Comparison of ENCODE assay signal across 22 cellular contexts in the genomic region with DNA sequence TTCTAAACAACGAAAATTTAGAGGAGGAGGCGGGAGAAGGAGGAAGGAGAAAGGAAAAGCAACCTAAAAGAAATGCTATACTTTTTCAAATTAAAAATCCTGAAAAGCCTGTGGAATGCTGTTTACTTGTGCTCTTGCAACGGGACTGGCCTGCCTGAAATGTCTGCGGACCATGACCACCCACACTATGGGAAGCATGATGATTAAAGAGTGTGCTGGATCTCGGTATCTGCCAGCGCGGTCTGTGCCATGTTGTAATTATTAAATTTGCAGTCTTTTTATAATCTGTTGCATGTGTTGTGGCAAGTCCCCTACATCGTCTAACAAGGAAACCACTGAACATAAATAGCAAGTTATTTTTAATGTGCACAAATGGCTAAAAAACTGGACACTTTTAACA.
DNase-seq lines count a peak whose midpoint lies in the region; ATAC-seq, FAIRE-seq and TF ChIP-seq lines count a peak whose summit lies in the region.
"Had no signal": no experiment of that assay in that cellular context is flagged by ENCODE, and none has a peak within 500 bp of the region (broad histone marks: within the 10 kb centered on the region; RNA-seq: fewer than 3 reads in every experiment).

No MANE protein-coding gene starts in this region.

- POLR2A ChIA-PET in PC-3 (lab: Charles Lee; ENCODE audit: unreplicated experiment), result no interaction called here

- H3K4me1 Mint-ChIP-seq in astrocyte (ENCODE audit: low read depth, unreplicated experiment) (peaks cover 2% of the 10 kb centered on the region), glutamatergic neuron (ENCODE audit: low read depth, unreplicated experiment) (peaks cover 2% of the 10 kb centered on the region)
- H3K4me1 Mint-ChIP-seq: central memory CD8-positive, alpha-beta T cell had no signal

- H3K4me3 Mint-ChIP-seq in astrocyte (ENCODE audit: unreplicated experiment), result no peak overlapping the region
- H3K4me3 Mint-ChIP-seq in glutamatergic neuron (ENCODE audit: unreplicated experiment), result no peak overlapping the region
- H3K4me3 Mint-ChIP-seq: activated CD4-positive, alpha-beta T cell treated with anti-CD3 and anti-CD28 coated beads for 36 hours; activated naive CD8-positive, alpha-beta T cell; activated T-cell treated with anti-CD3 and anti-CD28 coated beads, Interleukin-2, amount 50 U/mL, for 24 hours; central memory CD8-positive, alpha-beta T cell had no signal

- H3K36me3 Mint-ChIP-seq in astrocyte (ENCODE audit: low read depth, unreplicated experiment) (no peaks in the 10 kb centered on the region), glutamatergic neuron (ENCODE audit: unreplicated experiment) (no peaks in the 10 kb centered on the region)

- H2AFZ ChIP-seq in GM23248, result peak overlapping the region; percentile 12; the same call in 1 of the 2 replicates
- no peak overlapping the region for H2AFZ ChIP-seq in astrocyte (ENCODE audit: low read depth, low read length)
- H2AFZ ChIP-seq in PC-3 (ENCODE audit: low read length), result no peak overlapping the region

- H3K27me3 Mint-ChIP-seq in astrocyte (ENCODE audit: low read depth, unreplicated experiment) (no peaks in the 10 kb centered on the region), glutamatergic neuron (ENCODE audit: unreplicated experiment) (peaks cover 2% of the 10 kb centered on the region)
- H3K27me3 Mint-ChIP-seq: activated CD4-positive, alpha-beta T cell treated with anti-CD3 and anti-CD28 coated beads for 36 hours; activated naive CD8-positive, alpha-beta T cell; activated T-cell treated with anti-CD3 and anti-CD28 coated beads, Interleukin-2, amount 50 U/mL, for 24 hours; central memory CD8-positive, alpha-beta T cell had no signal

- H3K4me1 ChIP-seq in GM23248 (ENCODE audit: insufficient read depth) (no peaks in the 10 kb centered on the region), astrocyte (ENCODE audit: insufficient read depth, low read length) (no peaks in the 10 kb centered on the region), PC-3 (ENCODE audit: insufficient read depth, low read length) (no peaks in the 10 kb centered on the region)
- H3K4me1 ChIP-seq: right lobe of liver had no signal

- TF ChIP-seq CTCF in astrocyte (IDR thresholded peaks at IDR 0.05; ENCODE audit: insufficient read depth, low read depth, low read length) (no peak), glutamatergic neuron (IDR thresholded peaks at IDR 0.05; ENCODE audit: partially characterized antibody, unreplicated experiment) (no peak), PC-3 (conservative IDR thresholded peaks at IDR 0.05; ENCODE audit: low read depth, low read length) (no peak)

- H3K36me3 ChIP-seq in GM23248 (ENCODE audit: low read depth) (no peaks in the 10 kb centered on the region), astrocyte (ENCODE audit: insufficient read depth, low read length) (no peaks in the 10 kb centered on the region), PC-3 (ENCODE audit: low read depth, low read length) (no peaks in the 10 kb centered on the region)
- H3K36me3 ChIP-seq: right lobe of liver, thoracic aorta had no signal

- no peak for FAIRE-seq in astrocyte (lab: Jason Lieb, UNC)
- FAIRE-seq: A204.1, keratinocyte had no signal

- BruUV-seq in PC-3 (replicated peaks; lab: Mats Ljungman, UMichigan), result no TSS peak

- H4K20me1 ChIP-seq in GM23248 (ENCODE audit: insufficient read depth) (no peaks in the 10 kb centered on the region), astrocyte (ENCODE audit: insufficient read depth, low read length) (no peaks in the 10 kb centered on the region), PC-3 (ENCODE audit: low read length) (no peaks in the 10 kb centered on the region)

- peak; percentile 57 for DNase-seq in AG08395 (ENCODE audit: low spot score)
- peak; percentile 42 for DNase-seq in GM23248
- peak; percentile 26 for DNase-seq in astrocyte (ENCODE audit: low read depth)
- DNase-seq in kidney glomerular epithelial cell (lab: John Stamatoyannopoulos, UW), result peak; percentile 40
- DNase-seq in HuH-7 (ENCODE audit: low spot score), result no peak
- no peak for DNase-seq in activated CD4-positive, alpha-beta T cell treated with anti-CD3 and anti-CD28 coated beads for 48 hours
- no peak for DNase-seq in glutamatergic neuron
- no peak for DNase-seq in PC-3
- DNase-seq: activated CD4-positive, alpha-beta T cell treated with anti-CD3 and anti-CD28 coated beads for 36 hours; activated T-cell treated with anti-CD3 and anti-CD28 coated beads, Interleukin-2, amount 50 U/mL, for 24 hours; head of caudate nucleus; NCI-H1417 treated with DMSO at 0.1 percent for 48 hours; NK-92 treated with Interleukin-12 subunit alpha and Interleukin-12 subunit beta, amount 100 ng/mL, for 24 hours; right lobe of liver; stimulated activated CD4-positive, alpha-beta T cell treated with anti-CD3 and anti-CD28 coated beads, Interleukin-4, amount 100 ng/mL, for 4 hours; T1000 had no signal

- H3F3A ChIP-seq in GM23248 (ENCODE audit: insufficient read depth), result no peaks in the 10 kb centered on the region
- H3F3A ChIP-seq in PC-3 (ENCODE audit: low read length, unreplicated experiment), result no peaks in the 10 kb centered on the region

- in situ Hi-C loops in GM23248 (cut with MboI), result no loop called here

- no peaks in the 10 kb centered on the region for H3K9me2 ChIP-seq in GM23248 (ENCODE audit: insufficient read depth)
- H3K9me2 ChIP-seq in PC-3 (replicated peaks; ENCODE audit: low read length), result no peaks in the 10 kb centered on the region

- H3K79me2 ChIP-seq in GM23248 (ENCODE audit: insufficient read depth) (no peaks in the 10 kb centered on the region), astrocyte (ENCODE audit: insufficient read depth, low read length) (no peaks in the 10 kb centered on the region), PC-3 (ENCODE audit: low read length) (no peaks in the 10 kb centered on the region)

- no peaks in the 10 kb centered on the region for H3K9me3 ChIP-seq in GM23248 (ENCODE audit: low read depth)
- no peaks in the 10 kb centered on the region for H3K9me3 ChIP-seq in astrocyte (ENCODE audit: insufficient read depth, low read depth, low read length)
- no peaks in the 10 kb centered on the region for H3K9me3 ChIP-seq in PC-3 (ENCODE audit: low read length)
- H3K9me3 ChIP-seq: right lobe of liver, thoracic aorta had no signal

- H3K4me2 ChIP-seq in GM23248 (ENCODE audit: unreplicated experiment) (no peak overlapping the region), astrocyte (ENCODE audit: low read length) (peak overlapping the region; percentile 9), PC-3 (ENCODE audit: low read length) (no peak overlapping the region)

- H3K27ac ChIP-seq in GM23248, result no peak overlapping the region
- no peak overlapping the region for H3K27ac ChIP-seq in astrocyte (ENCODE audit: low read depth, low read length)
- H3K27ac ChIP-seq in PC-3 (ENCODE audit: low read length), result no peak overlapping the region
- H3K27ac ChIP-seq: KMS-11, right lobe of liver, thoracic aorta had no signal

- WGBS in GM23248 (ENCODE audit: low coverage in 1 of 2, low lambda C conversion rate in 2 of 2, missing lambda C conversion rate in 2 of 2), 2 experiments, result 37 to 49% methylated on average over 8 of the region's 8 CpGs

- CTCF ChIA-PET in PC-3 (lab: Charles Lee), result interaction anchor here (0.5 kb wide), 1 partner anchor 604 kb away, joined by 23 read pairs; no protein-coding TSS in a partner anchor

- H3K4me3 ChIP-seq in GM23248 (no peak overlapping the region), astrocyte (ENCODE audit: insufficient read depth, low read depth, low read length) (no peak overlapping the region), PC-3 (ENCODE audit: low read length) (no peak overlapping the region)
- H3K4me3 ChIP-seq: right lobe of liver, thoracic aorta had no signal

- H3K9ac ChIP-seq in GM23248 (no peak overlapping the region), astrocyte (ENCODE audit: low read length) (no peak overlapping the region), PC-3 (ENCODE audit: low read length) (no peak overlapping the region)
- H3K9ac ChIP-seq: KMS-11 had no signal

- intact Hi-C loops in PC-3 (cut with micrococcal nuclease), result no loop called here

- H3K9me3 Mint-ChIP-seq in astrocyte (ENCODE audit: unreplicated experiment) (no peaks in the 10 kb centered on the region), glutamatergic neuron (ENCODE audit: unreplicated experiment) (no peaks in the 10 kb centered on the region)
- H3K9me3 Mint-ChIP-seq: activated T-cell treated with anti-CD3 and anti-CD28 coated beads, Interleukin-2, amount 50 U/mL, for 24 hours; central memory CD8-positive, alpha-beta T cell had no signal

- no peak overlapping the region for H3K27ac Mint-ChIP-seq in astrocyte (ENCODE audit: unreplicated experiment)
- H3K27ac Mint-ChIP-seq in glutamatergic neuron (ENCODE audit: unreplicated experiment), result no peak overlapping the region
- H3K27ac Mint-ChIP-seq: activated CD4-positive, alpha-beta T cell treated with anti-CD3 and anti-CD28 coated beads for 36 hours; activated naive CD8-positive, alpha-beta T cell; activated T-cell treated with anti-CD3 and anti-CD28 coated beads, Interleukin-2, amount 50 U/mL, for 24 hours had no signal

- H3K27me3 ChIP-seq in GM23248 (replicated peaks; ENCODE audit: insufficient read depth), result no peaks in the 10 kb centered on the region
- H3K27me3 ChIP-seq in astrocyte (ENCODE audit: insufficient read depth, low read length), result no peaks in the 10 kb centered on the region
- H3K27me3 ChIP-seq in PC-3 (ENCODE audit: low read length), result no peaks in the 10 kb centered on the region
- H3K27me3 ChIP-seq: right lobe of liver had no signal

- no peak for ATAC-seq in PC-3
- ATAC-seq: activated CD4-positive, alpha-beta T cell treated with anti-CD3 and anti-CD28 coated beads for 36 hours; right lobe of liver had no signal

Comparison
In these comparisons a context has a peak if more than half of its experiments do, and no peak if none do; other contexts are left out.
1. DNase-seq: peak in AG08395 (single experiment), GM23248 (single experiment), astrocyte (single experiment) and kidney glomerular epithelial cell (single experiment); none in HuH-7 (single experiment), activated CD4-positive, alpha-beta T cell treated with anti-CD3 and anti-CD28 coated beads for 48 hours (single experiment), glutamatergic neuron (single experiment) and PC-3 (single experiment).